In the genomic region with DNA sequence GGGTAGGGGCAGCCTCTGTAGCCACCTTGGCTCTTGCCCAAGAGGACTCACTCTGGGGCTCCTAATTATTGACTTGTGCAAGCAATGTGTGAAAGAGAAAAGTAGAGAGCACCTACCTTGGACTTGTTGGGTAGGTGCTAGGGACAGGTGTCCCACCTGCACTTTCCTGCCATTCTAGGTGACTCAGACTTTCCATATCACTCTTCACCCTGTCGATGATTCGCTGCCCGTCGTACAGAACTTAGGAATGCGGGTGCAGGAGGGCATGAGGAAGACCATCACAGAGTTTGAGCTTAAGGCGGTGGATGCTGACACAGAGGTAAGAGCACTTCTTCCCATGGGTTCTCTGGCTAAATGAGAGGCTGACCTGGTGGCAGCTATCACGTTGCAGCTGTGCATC, we compare ENCODE assay signal across 18 cellular contexts.
"Had no signal": no experiment of that assay in that cellular context is flagged by ENCODE, and none has a peak within 500 bp of the region (broad histone marks: within the 10 kb centered on the region; RNA-seq: fewer than 3 reads in every experiment).

No MANE protein-coding gene starts in this region.

- H3K4me3 ChIP-seq: colonic mucosa, heart left ventricle, pancreas, tibial artery, upper lobe of right lung, vagina had no signal

- FAIRE-seq: pancreas, small intestine had no signal

- H3K27me3 ChIP-seq: colonic mucosa, heart left ventricle, pancreas, tibial artery, upper lobe of right lung, vagina had no signal

- H3K4me1 ChIP-seq: colonic mucosa, heart left ventricle, pancreas, tibial artery, upper lobe of right lung, vagina had no signal

- H3K9me3 ChIP-seq: colonic mucosa, heart left ventricle, pancreas, tibial artery, upper lobe of right lung, vagina had no signal

- ATAC-seq: heart left ventricle; left lobe of liver; natural killer cell; pancreas; right cardiac atrium; stimulated activated naive CD8-positive, alpha-beta T cell treated with anti-CD3 and anti-CD28 coated beads, Interleukin-15, Interleukin-2, amounts not matched to agents 100 U/mL and 50 U/mL, for 24 hours; upper lobe of right lung had no signal

- DNase-seq: colonic mucosa; dermis blood vessel endothelial cell; erythroblast; foreskin melanocyte; heart left ventricle; hippocampal formation; kidney glomerular epithelial cell; natural killer cell; occipital lobe; pancreas; right cardiac atrium; small intestine; stimulated activated CD4-positive, alpha-beta T cell treated with anti-CD3 and anti-CD28 coated beads, Interleukin-12 subunit alpha, Interleukin-12 subunit beta, amount 100 ng/mL, for 4 hours; stimulated activated naive CD8-positive, alpha-beta T cell treated with anti-CD3 and anti-CD28 coated beads, Interleukin-15, Interleukin-2, amounts not matched to agents 100 U/mL and 50 U/mL, for 24 hours; tibial artery; upper lobe of right lung had no signal

- H3K36me3 ChIP-seq: colonic mucosa, heart left ventricle, pancreas, tibial artery, upper lobe of right lung, vagina had no signal

- H3K27ac ChIP-seq: colonic mucosa, heart left ventricle, pancreas, tibial artery, upper lobe of right lung, vagina had no signal
